Comparison of ENCODE assay signal across 14 cellular contexts in genomic region chr9:335373-335772, GRCh38.
A peak's percentile ranks its signal among the peaks of the same experiment; 100 is the strongest.
DNase-seq lines count a peak whose midpoint lies in the region; ATAC-seq and TF ChIP-seq lines count a peak whose summit lies in the region.
"Had no signal": no experiment of that assay in that cellular context is flagged by ENCODE, and none has a peak within 500 bp of the region (broad histone marks: within the 10 kb centered on the region; RNA-seq: fewer than 3 reads in every experiment).

No MANE protein-coding gene starts in this region.

- H4K20me1 ChIP-seq in BLaER1: no peaks in the 10 kb centered on the region

- POLR2A ChIA-PET in CD8-positive, alpha-beta memory T cell (lab: Charles Lee): no interaction called here

- H3K36me3 ChIP-seq in BLaER1: peaks cover 26% of the 10 kb centered on the region
- peaks cover 87% of the 10 kb centered on the region for H3K36me3 ChIP-seq in CD8-positive, alpha-beta memory T cell (ENCODE audit: insufficient read depth, low read length)
- no peaks in the 10 kb centered on the region for H3K36me3 ChIP-seq in ascending aorta

- no peak for DNase-seq in activated T-cell treated with anti-CD3 and anti-CD28 coated beads, Interleukin-2, amount 50 U/mL, for 24 hours
- no peak for DNase-seq in activated T-cell treated with anti-CD3 and anti-CD28 coated beads, Interleukin-2, amount 50 U/mL, for 1 hour
- peak in 1 of 5 donors; percentile 12 for DNase-seq in CD8-positive, alpha-beta memory T cell
- no peak for DNase-seq in activated T-helper 1 cell treated with anti-CD3 and anti-CD28 coated beads, Interleukin-12 subunit alpha, Interleukin-12 subunit beta, Interleukin-2, Interleukin-4 antibody, amounts not matched to agents 30 ng/mL and 10 ng/mL and 1 ng/mL, durations not matched to agents 14 hours and 24 hours and 36 hours (ENCODE audit: low spot score)
- DNase-seq in omental fat pad (ENCODE audit: low spot score) (no peak), NCI-H1417 (lab: John Stamatoyannopoulos, UW) (no peak), ascending aorta (ENCODE audit: low spot score in 2 of 2) (no peak)
- DNase-seq: ACHN, H7, MM.1S, NCI-H1105 treated with DMSO at 0.1 percent for 48 hours, NCI-H187 treated with DMSO at 0.1 percent for 48 hours, NCI-H446 had no signal

- H3K36me3 Mint-ChIP-seq in activated T-cell treated with anti-CD3 and anti-CD28 coated beads, Interleukin-2, amount 50 U/mL, for 24 hours (ENCODE audit: low read depth): peaks cover 93% of the 10 kb centered on the region
- peaks cover 17 to 92% (median 40%) of the 10 kb centered on the region in 3 donors for H3K36me3 Mint-ChIP-seq in CD8-positive, alpha-beta memory T cell
- peaks cover 67% of the 10 kb centered on the region for H3K36me3 Mint-ChIP-seq in activated T-helper 1 cell treated with anti-CD3 and anti-CD28 coated beads, Interleukin-12 subunit alpha, Interleukin-12 subunit beta, Interleukin-2, Interleukin-4 antibody, amounts not matched to agents 30 ng/mL and 10 ng/mL and 1 ng/mL, durations not matched to agents 14 hours and 24 hours and 36 hours (ENCODE audit: low read depth)

- peak overlapping the region; percentile 62; the same call in 1 of the 2 replicates for H3K27ac ChIP-seq in BLaER1
- H3K27ac ChIP-seq in CD8-positive, alpha-beta memory T cell (ENCODE audit: low read depth, low read length): no peak overlapping the region
- no peak overlapping the region for H3K27ac ChIP-seq in ascending aorta

- peaks cover 8% of the 10 kb centered on the region for H3K4me1 Mint-ChIP-seq in activated T-cell treated with anti-CD3 and anti-CD28 coated beads, Interleukin-2, amount 50 U/mL, for 24 hours (ENCODE audit: low read depth)
- peaks cover 14 to 25% (median 19%) of the 10 kb centered on the region in 3 donors for H3K4me1 Mint-ChIP-seq in CD8-positive, alpha-beta memory T cell
- H3K4me1 Mint-ChIP-seq in activated T-helper 1 cell treated with anti-CD3 and anti-CD28 coated beads, Interleukin-12 subunit alpha, Interleukin-12 subunit beta, Interleukin-2, Interleukin-4 antibody, amounts not matched to agents 30 ng/mL and 10 ng/mL and 1 ng/mL, durations not matched to agents 14 hours and 24 hours and 36 hours (ENCODE audit: low read depth): peaks cover 17% of the 10 kb centered on the region

- H3K9ac ChIP-seq in BLaER1: no peak overlapping the region

- no peaks in the 10 kb centered on the region for H3K9me3 Mint-ChIP-seq in activated T-cell treated with anti-CD3 and anti-CD28 coated beads, Interleukin-2, amount 50 U/mL, for 24 hours
- H3K9me3 Mint-ChIP-seq in CD8-positive, alpha-beta memory T cell: no peaks in the 10 kb centered on the region
- no peaks in the 10 kb centered on the region for H3K9me3 Mint-ChIP-seq in activated T-helper 1 cell treated with anti-CD3 and anti-CD28 coated beads, Interleukin-12 subunit alpha, Interleukin-12 subunit beta, Interleukin-2, Interleukin-4 antibody, amounts not matched to agents 30 ng/mL and 10 ng/mL and 1 ng/mL, durations not matched to agents 14 hours and 24 hours and 36 hours

- H3K4me3 ChIP-seq in BLaER1: no peak overlapping the region; the same call in 1 of the 2 replicates
- no peak overlapping the region for H3K4me3 ChIP-seq in CD8-positive, alpha-beta memory T cell (ENCODE audit: low read length)
- no peak overlapping the region for H3K4me3 ChIP-seq in ascending aorta

- intact Hi-C loops in activated T-helper 1 cell treated with anti-CD3 and anti-CD28 coated beads, Interleukin-12 subunit alpha, Interleukin-12 subunit beta, Interleukin-2, Interleukin-4 antibody, amounts not matched to agents 30 ng/mL and 10 ng/mL and 1 ng/mL, durations not matched to agents 14 hours and 24 hours and 36 hours (cut with micrococcal nuclease): loop anchor here (5.0 kb wide), 1 partner anchor 37 kb away; no protein-coding TSS in a partner anchor
- intact Hi-C loops in ascending aorta (cut with DNase I): no loop called here

- H3K27me3 Mint-ChIP-seq in activated T-cell treated with anti-CD3 and anti-CD28 coated beads, Interleukin-2, amount 50 U/mL, for 24 hours: no peaks in the 10 kb centered on the region
- H3K27me3 Mint-ChIP-seq in CD8-positive, alpha-beta memory T cell: no peaks in the 10 kb centered on the region
- no peaks in the 10 kb centered on the region for H3K27me3 Mint-ChIP-seq in activated T-helper 1 cell treated with anti-CD3 and anti-CD28 coated beads, Interleukin-12 subunit alpha, Interleukin-12 subunit beta, Interleukin-2, Interleukin-4 antibody, amounts not matched to agents 30 ng/mL and 10 ng/mL and 1 ng/mL, durations not matched to agents 14 hours and 24 hours and 36 hours (ENCODE audit: insufficient read depth)

- CTCF ChIA-PET in CD8-positive, alpha-beta memory T cell (lab: Charles Lee): no interaction called here

- H3K9me3 ChIP-seq in BLaER1 (no peaks in the 10 kb centered on the region), ascending aorta (no peaks in the 10 kb centered on the region)
- H3K9me3 ChIP-seq in CD8-positive, alpha-beta memory T cell (ENCODE audit: low read length): no peaks in the 10 kb centered on the region

- no peak for ATAC-seq in omental fat pad (ENCODE audit: low FRiP score)

- H3K4me1 ChIP-seq in BLaER1: peaks cover 37% of the 10 kb centered on the region
- peaks cover 13% of the 10 kb centered on the region for H3K4me1 ChIP-seq in CD8-positive, alpha-beta memory T cell (ENCODE audit: insufficient read depth, low read length)
- H3K4me1 ChIP-seq in ascending aorta: no peaks in the 10 kb centered on the region

- H3K27me3 ChIP-seq in BLaER1: no peaks in the 10 kb centered on the region
- no peaks in the 10 kb centered on the region for H3K27me3 ChIP-seq in CD8-positive, alpha-beta memory T cell (ENCODE audit: insufficient read depth, low read length, poor library complexity, severe bottlenecking)
- H3K27me3 ChIP-seq in ascending aorta: no peaks in the 10 kb centered on the region

- peak overlapping the region; percentile 72 for H3K4me2 ChIP-seq in BLaER1

- H3K27ac Mint-ChIP-seq in activated T-cell treated with anti-CD3 and anti-CD28 coated beads, Interleukin-2, amount 50 U/mL, for 24 hours: peak overlapping the region; percentile 26
- H3K27ac Mint-ChIP-seq in CD8-positive, alpha-beta memory T cell: peak overlapping the region in 7 of 8 donors; percentile 16 to 88 (median 68)
- peak overlapping the region; percentile 36 for H3K27ac Mint-ChIP-seq in activated T-helper 1 cell treated with anti-CD3 and anti-CD28 coated beads, Interleukin-12 subunit alpha, Interleukin-12 subunit beta, Interleukin-2, Interleukin-4 antibody, amounts not matched to agents 30 ng/mL and 10 ng/mL and 1 ng/mL, durations not matched to agents 14 hours and 24 hours and 36 hours

- TF ChIP-seq CTCF in omental fat pad (IDR thresholded peaks at IDR 0.05) (no peak), ascending aorta (IDR thresholded peaks at IDR 0.05) (no peak)

- H3K4me3 Mint-ChIP-seq in activated T-cell treated with anti-CD3 and anti-CD28 coated beads, Interleukin-2, amount 50 U/mL, for 24 hours: no peak overlapping the region
- no peak overlapping the region for H3K4me3 Mint-ChIP-seq in CD8-positive, alpha-beta memory T cell
- H3K4me3 Mint-ChIP-seq in activated T-helper 1 cell treated with anti-CD3 and anti-CD28 coated beads, Interleukin-12 subunit alpha, Interleukin-12 subunit beta, Interleukin-2, Interleukin-4 antibody, amounts not matched to agents 30 ng/mL and 10 ng/mL and 1 ng/mL, durations not matched to agents 14 hours and 24 hours and 36 hours: no peak overlapping the region
